1 cellular context compared by ENCODE assay signal in the genomic region with DNA sequence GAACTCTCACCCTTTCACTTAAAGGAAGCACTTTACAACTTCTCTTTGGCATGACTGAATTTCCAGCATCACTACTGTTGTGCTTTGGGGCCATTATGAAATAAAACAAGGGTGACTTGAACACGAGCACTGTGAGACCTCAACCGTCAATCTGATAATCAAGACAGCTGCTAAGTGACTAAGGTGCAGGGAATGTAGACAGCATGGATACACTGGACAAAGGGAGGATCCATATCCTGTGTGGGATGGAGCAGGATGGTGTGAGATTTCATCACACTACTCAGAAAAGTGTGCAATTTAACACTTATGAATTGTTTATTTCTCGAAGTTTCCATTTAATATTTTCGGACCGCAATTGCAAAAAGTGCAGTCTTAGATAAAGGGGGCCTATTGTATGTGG.
TF ChIP-seq lines count a peak whose summit lies in the region.

No MANE protein-coding gene starts in this region.

TF ChIP-seq in A549, 52 proteins besides CTCF, POLR2A, EP300 and RAD21 (continued from another document):
- TF ChIP-seq MAFK (IDR thresholded peaks at IDR 0.05; ENCODE audit: partially characterized antibody): no peak
- TF ChIP-seq ZFP36 (IDR thresholded peaks at IDR 0.05; ENCODE audit: borderline replicate concordance, partially characterized antibody): no peak
- TF ChIP-seq, protein P1, sequence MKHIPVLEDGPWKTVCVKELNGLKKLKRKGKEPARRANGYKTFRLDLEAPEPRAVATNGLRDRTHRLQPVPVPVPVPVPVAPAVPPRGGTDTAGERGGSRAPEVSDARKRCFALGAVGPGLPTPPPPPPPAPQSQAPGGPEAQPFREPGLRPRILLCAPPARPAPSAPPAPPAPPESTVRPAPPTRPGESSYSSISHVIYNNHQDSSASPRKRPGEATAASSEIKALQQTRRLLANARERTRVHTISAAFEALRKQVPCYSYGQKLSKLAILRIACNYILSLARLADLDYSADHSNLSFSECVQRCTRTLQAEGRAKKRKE (CRISPR knock-in tag; IDR thresholded peaks at IDR 0.05; ENCODE audit: low read depth): no peak
- peak; percentile 19; the same call in 1 of the 2 replicates for TF ChIP-seq GATA3 (IDR thresholded peaks at IDR 0.05; ENCODE audit: borderline replicate concordance)
- TF ChIP-seq CEBPB (IDR thresholded peaks at IDR 0.05): 0 out of 4 replicates have a peak, but pooled peaks of 1 of the 2 experiments have one; percentile 19
- no peak for TF ChIP-seq HOXB13 (CRISPR knock-in tag; IDR thresholded peaks at IDR 0.05; ENCODE audit: low read depth)
